24 cellular contexts compared by ENCODE assay signal in the genomic region with DNA sequence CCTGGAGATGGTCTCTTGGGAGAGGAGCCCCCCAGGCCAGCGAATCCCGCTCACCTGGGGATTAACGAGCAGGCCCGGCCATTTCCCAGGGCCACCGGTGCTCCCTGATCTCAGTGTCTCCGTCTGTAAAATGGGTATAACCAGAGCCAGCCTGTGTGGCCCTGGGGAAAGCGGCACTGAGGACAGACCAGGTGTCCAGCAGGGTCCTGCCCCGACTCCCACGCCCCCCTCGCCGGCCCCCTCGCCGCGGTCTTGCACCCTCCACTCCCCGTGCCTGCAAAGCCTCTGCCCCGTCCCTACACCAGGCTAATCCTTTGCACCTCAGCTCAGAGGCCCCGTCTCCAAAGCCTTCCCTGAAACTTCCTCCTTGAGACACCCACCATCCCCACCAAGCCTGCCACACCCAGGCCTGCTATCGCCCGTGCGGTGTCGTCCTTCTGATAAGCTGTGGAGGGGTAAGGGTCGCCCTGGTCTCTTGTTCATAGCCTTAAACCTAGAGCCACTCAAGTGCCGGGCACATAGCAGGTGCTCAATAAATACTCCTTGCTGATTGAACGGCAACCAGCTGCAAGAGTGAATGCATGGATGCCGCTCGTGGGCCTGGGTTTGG.
"Had no signal": no experiment of that assay in that cellular context is flagged by ENCODE, and none has a peak within 500 bp of the region (broad histone marks: within the 10 kb centered on the region; RNA-seq: fewer than 3 reads in every experiment).

No MANE protein-coding gene starts in this region.

- DNase-seq: activated CD4-positive, alpha-beta T cell treated with anti-CD3 and anti-CD28 coated beads for 4 hours; activated CD8-positive, alpha-beta memory T cell treated with anti-CD3 and anti-CD28 coated beads, Interleukin-2, amount 50 U/mL, for 4 hours; activated CD8-positive, alpha-beta T cell treated with anti-CD3 and anti-CD28 coated beads for 36 hours; activated naive CD4-positive, alpha-beta T cell; activated T-cell treated with anti-CD3 and anti-CD28 coated beads, Interleukin-2, amount 50 U/mL, for 72 hours; aorta; central memory CD4-positive, alpha-beta T cell; Kasumi-1; KBM-7; NCI-H1048; NCI-H1694; NCI-H2029; NCI-H2107; NCI-H2171 treated with DMSO at 0.1 percent for 48 hours; NCI-H226; NCI-H526; NCI-H774; T-helper 1 cell had no signal

- H3K27ac Mint-ChIP-seq: activated CD8-positive, alpha-beta T cell treated with anti-CD3 and anti-CD28 coated beads for 36 hours; activated naive CD4-positive, alpha-beta T cell treated with anti-CD3 and anti-CD28 coated beads, Interleukin-2, amount 50 U/mL, for 24 hours; activated T-cell treated with anti-CD3 and anti-CD28 coated beads, Interleukin-2, amount 50 U/mL, for 72 hours; activated T-helper 2 cell treated with anti-CD3 and anti-CD28 coated beads, Interferon-gamma antibody, Interleukin-2, Interleukin-4, amounts not matched to agents 10 μg/mL and 5 μg/mL and 100 μg/mL, durations not matched to agents 14 hours and 24 hours and 36 hours had no signal

- H3K36me3 Mint-ChIP-seq: activated naive CD4-positive, alpha-beta T cell treated with anti-CD3 and anti-CD28 coated beads, Interleukin-2, amount 50 U/mL, for 24 hours had no signal

- H3K9me3 Mint-ChIP-seq: activated T-helper 2 cell treated with anti-CD3 and anti-CD28 coated beads, Interferon-gamma antibody, Interleukin-2, Interleukin-4, amounts not matched to agents 10 μg/mL and 5 μg/mL and 100 μg/mL, durations not matched to agents 14 hours and 24 hours and 36 hours had no signal

- H3K4me1 ChIP-seq: breast epithelium, SJCRH30 had no signal

- H3K27me3 ChIP-seq: SJCRH30 had no signal

- ATAC-seq: activated CD4-positive, CD25-positive, alpha-beta regulatory T cell treated with anti-CD3 and anti-CD28 coated beads, Interleukin-2, amount 50 U/mL, for 24 hours; activated CD8-positive, alpha-beta T cell treated with anti-CD3 and anti-CD28 coated beads for 36 hours; activated T-cell treated with anti-CD3 and anti-CD28 coated beads, Interleukin-2, amount 50 U/mL, for 72 hours had no signal

- H3K4me1 Mint-ChIP-seq: activated naive CD4-positive, alpha-beta T cell treated with anti-CD3 and anti-CD28 coated beads, Interleukin-2, amount 50 U/mL, for 24 hours had no signal

- H3K4me3 ChIP-seq: breast epithelium, SJCRH30 had no signal

- H3K9ac ChIP-seq: SK-N-SH had no signal

- H3K9me3 ChIP-seq: SJCRH30, SK-N-SH had no signal

- H3K36me3 ChIP-seq: breast epithelium, SJCRH30 had no signal

- H3K27ac ChIP-seq: breast epithelium, SJCRH30 had no signal

- H3K9me2 ChIP-seq: SK-N-SH had no signal

- H3K4me3 Mint-ChIP-seq: activated CD8-positive, alpha-beta T cell treated with anti-CD3 and anti-CD28 coated beads for 36 hours; activated naive CD4-positive, alpha-beta T cell treated with anti-CD3 and anti-CD28 coated beads, Interleukin-2, amount 50 U/mL, for 24 hours; activated T-cell treated with anti-CD3 and anti-CD28 coated beads, Interleukin-2, amount 50 U/mL, for 72 hours had no signal
